In genomic region chr22:41596776-41597634, GRCh38 we compare ENCODE assay signal across 9 cellular contexts. TPM values are rescaled to one million over a fixed set of nuclear protein-coding genes. Genes with fewer than 3 reads are reported as not detected.
DNase-seq lines count a peak whose midpoint lies in the region; ATAC-seq and TF ChIP-seq lines count a peak whose summit lies in the region.
"Had no signal": no experiment of that assay in that cellular context is flagged by ENCODE, and none has a peak within 500 bp of the region (broad histone marks: within the 10 kb centered on the region; RNA-seq: fewer than 3 reads in every experiment).

No MANE protein-coding gene starts in this region.

- DNase-seq in A172 (ENCODE audit: low spot score), result peak; percentile 27
- peak; percentile 68 for DNase-seq in ELR (ENCODE audit: low read depth)
- DNase-seq in NCI-H2196 treated with DMSO at 0.1 percent for 48 hours (lab: John Stamatoyannopoulos, UW; ENCODE audit: unreplicated experiment), result peak; percentile 24
- DNase-seq in activated T-cell treated with anti-CD3 and anti-CD28 coated beads, Interleukin-2, amount 50 U/mL, for 48 hours, result peak; percentile 47 to 62
- DNase-seq in foreskin keratinocyte, result no peak
- DNase-seq in nucleus accumbens (lab: John Stamatoyannopoulos, UW), result peak in 42 of 56 donors; percentile 10 to 69 (median 31)
- DNase-seq in NCI-H187 (lab: John Stamatoyannopoulos, UW), result no peak

- H3K27me3 ChIP-seq in foreskin keratinocyte, result no peaks in the 10 kb centered on the region

- peaks cover 29% of the 10 kb centered on the region for H3K4me1 ChIP-seq in foreskin keratinocyte
- H3K4me1 ChIP-seq: HAP-1 had no signal

- ATAC-seq in foreskin keratinocyte (peak; percentile 49), GM18873 (IDR thresholded peaks at IDR 0.05; ENCODE audit: low FRiP score, unreplicated experiment) (no peak)

- H3K27ac ChIP-seq in foreskin keratinocyte, result no peak overlapping the region

- peak; percentile 78 for TF ChIP-seq CTCF in foreskin keratinocyte (conservative IDR thresholded peaks at IDR 0.05)

RNA-seq across cellular contexts. Expression of gene PMM1, which starts 7.4 kb away (rescaled TPM):
- total RNA-seq in A172 (2014; rRNA removed; shearing (Covaris generic)), result 6.9 and 8.9 TPM in 2 replicates
- total RNA-seq in foreskin keratinocyte, result 25.1 and 26.5 TPM in 2 replicates
- polyA plus RNA-seq in foreskin keratinocyte, result 53.8 and 63.4 TPM in 2 replicates

RNA-seq across cellular contexts. Expression of gene DESI1, which starts 23.8 kb away (rescaled TPM):
- total RNA-seq in A172 (2014; rRNA removed; shearing (Covaris generic)), result 15.2 and 15.8 TPM in 2 replicates
- total RNA-seq in foreskin keratinocyte, result 34.1 and 35.7 TPM in 2 replicates
- polyA plus RNA-seq in foreskin keratinocyte, result 50.6 and 56.4 TPM in 2 replicates

RNA-seq across cellular contexts. Expression of gene XRCC6, which starts 24.1 kb away (rescaled TPM):
- 382 and 394 TPM in 2 replicates for total RNA-seq in A172 (2014; rRNA removed; shearing (Covaris generic))
- 396 and 449 TPM in 2 replicates for total RNA-seq in foreskin keratinocyte
- polyA plus RNA-seq in foreskin keratinocyte, result 342 and 412 TPM in 2 replicates

RNA-seq across cellular contexts. Expression of gene CSDC2, which starts 36.2 kb away (rescaled TPM):
- total RNA-seq in A172 (2014; rRNA removed; shearing (Covaris generic)), result 2.8 and 3.5 TPM in 2 replicates
- total RNA-seq in foreskin keratinocyte, result not detected in 2 replicates
- not detected in 2 replicates for polyA plus RNA-seq in foreskin keratinocyte

RNA-seq across cellular contexts. Expression of gene POLR3H, which starts 52.7 kb away (rescaled TPM):
- total RNA-seq in A172 (2014; rRNA removed; shearing (Covaris generic)), result 11.8 and 27.8 TPM in 2 replicates
- 32.7 and 32.9 TPM in 2 replicates for total RNA-seq in foreskin keratinocyte
- polyA plus RNA-seq in foreskin keratinocyte, result 56.7 and 60.3 TPM in 2 replicates

Comparison
In these comparisons a context has a peak if more than half of its experiments do, and no peak if none do; other contexts are left out.
1. DNase-seq: peak in A172 (single experiment), ELR (single experiment), NCI-H2196 treated with DMSO at 0.1 percent for 48 hours (single experiment), activated T-cell treated with anti-CD3 and anti-CD28 coated beads, Interleukin-2, amount 50 U/mL, for 48 hours (2 of 2) and nucleus accumbens (42 of 56); none in foreskin keratinocyte (0 of 2) and NCI-H187 (0 of 2).